In genomic region chr6:111088668-111089003, GRCh38 we compare ENCODE assay signal across 9 cellular contexts. TPM values are rescaled to one million over a fixed set of nuclear protein-coding genes. Genes with fewer than 3 reads are reported as not detected.
DNase-seq lines count a peak whose midpoint lies in the region; ATAC-seq and TF ChIP-seq lines count a peak whose summit lies in the region.
"Had no signal": no experiment of that assay in that cellular context is flagged by ENCODE, and none has a peak within 500 bp of the region (broad histone marks: within the 10 kb centered on the region; RNA-seq: fewer than 3 reads in every experiment).

No MANE protein-coding gene starts in this region.

- no peak for ATAC-seq in GM21515 (IDR thresholded peaks at IDR 0.05; ENCODE audit: unreplicated experiment)

- DNase-seq in HFFc6 (no peak), WERI-Rb-1 (no peak), smooth muscle cell (lab: John Stamatoyannopoulos, UW; ENCODE audit: unreplicated experiment) (no peak), AML-193 (lab: John Stamatoyannopoulos, UW) (no peak), OCI-M2 (lab: John Stamatoyannopoulos, UW; ENCODE audit: unreplicated experiment) (no peak), GM19240 (ENCODE audit: insufficient read length, low spot score) (no peak)

- H3K4me3 ChIP-seq in WERI-Rb-1 (ENCODE audit: low read depth, low read length) (peak overlapping the region; percentile 72), iPS-15b (ENCODE audit: low read depth, low read length) (peak overlapping the region; percentile 65), smooth muscle cell (peak overlapping the region; percentile 59)

- H3K4me1 ChIP-seq in iPS-15b (ENCODE audit: control insufficient read depth, insufficient read depth, low read length) (peaks cover 17% of the 10 kb centered on the region), smooth muscle cell (ENCODE audit: low read depth) (peaks cover 2% of the 10 kb centered on the region)

- peak overlapping the region; percentile 87 for H3K4me2 ChIP-seq in smooth muscle cell

- 11% methylated on average over 5 of the region's 5 CpGs for WGBS in smooth muscle cell (ENCODE audit: low lambda C conversion rate)

- TF ChIP-seq CTCF in HFFc6 (IDR thresholded peaks at IDR 0.05) (no peak), WERI-Rb-1 (IDR thresholded peaks at IDR 0.05; ENCODE audit: low read depth, low read length) (no peak), smooth muscle cell (IDR thresholded peaks at IDR 0.05; ENCODE audit: borderline replicate concordance, insufficient read depth, poor library complexity, severe bottlenecking) (no peak)

- H3K9me3 Mint-ChIP-seq in HFFc6: no peaks in the 10 kb centered on the region

- H3K9me3 ChIP-seq in WERI-Rb-1 (ENCODE audit: severe bottlenecking) (no peaks in the 10 kb centered on the region), iPS-15b (ENCODE audit: control insufficient read depth, insufficient read depth, low read length) (no peaks in the 10 kb centered on the region), smooth muscle cell (replicated peaks; ENCODE audit: low read depth) (no peaks in the 10 kb centered on the region)

- H3K27me3 ChIP-seq in WERI-Rb-1 (ENCODE audit: insufficient read depth, low read depth, severe bottlenecking) (no peaks in the 10 kb centered on the region), iPS-15b (ENCODE audit: control insufficient read depth, insufficient read depth, low read length) (peaks cover 26% of the 10 kb centered on the region), smooth muscle cell (ENCODE audit: low read depth) (peaks cover 66% of the 10 kb centered on the region)

- H3K27ac ChIP-seq in WERI-Rb-1: no peak overlapping the region
- H3K27ac ChIP-seq in smooth muscle cell (ENCODE audit: low read depth): no peak overlapping the region

- H3K9ac ChIP-seq in iPS-15b (ENCODE audit: low read depth, low read length) (no peak overlapping the region), smooth muscle cell (ENCODE audit: low read depth) (no peak overlapping the region)

- H4K20me1 ChIP-seq in smooth muscle cell (ENCODE audit: low read depth): no peaks in the 10 kb centered on the region

- H3K36me3 Mint-ChIP-seq in HFFc6 (ENCODE audit: low read depth): no peaks in the 10 kb centered on the region

- H3K27me3 Mint-ChIP-seq in HFFc6 (ENCODE audit: insufficient read depth): peaks cover 46% of the 10 kb centered on the region

- peak overlapping the region; percentile 52; the same call in 1 of the 2 replicates for H3K4me3 Mint-ChIP-seq in HFFc6

- H2AFZ ChIP-seq in smooth muscle cell (ENCODE audit: low read depth): peak overlapping the region; percentile 70

- H3K36me3 ChIP-seq in WERI-Rb-1 (no peaks in the 10 kb centered on the region), iPS-15b (ENCODE audit: control insufficient read depth, insufficient read depth, low read length) (no peaks in the 10 kb centered on the region), smooth muscle cell (ENCODE audit: low read depth) (no peaks in the 10 kb centered on the region)

- peaks cover 14% of the 10 kb centered on the region for H3K4me1 Mint-ChIP-seq in HFFc6 (ENCODE audit: low read depth)

- H3K79me2 ChIP-seq in smooth muscle cell (ENCODE audit: low read depth): no peaks in the 10 kb centered on the region

- H3K27ac Mint-ChIP-seq in HFFc6: no peak overlapping the region

- H3F3A ChIP-seq in smooth muscle cell (ENCODE audit: low read depth): no peaks in the 10 kb centered on the region

RNA-seq across cellular contexts. Expression of gene SLC16A10, which starts 1.3 kb away (rescaled TPM):
- not detected for total RNA-seq in HFFc6 (2021; fragmentation: NEBNext Ultra II Directional; extraction: Animal tissue kit (Norgen Biotek cat#: 25700))
- total RNA-seq in smooth muscle cell: 0.54 and 1.4 TPM in 2 replicates
- 0.87 TPM in 1 of 2 replicates, not detected in the other for polyA plus RNA-seq in smooth muscle cell
- total RNA-seq: RPMI7951 had no signal
